In genomic region chr1:28882009-28882628, GRCh38 we compare ENCODE assay signal across 8 cellular contexts. TPM values are rescaled to one million over a fixed set of nuclear protein-coding genes. Genes with fewer than 3 reads are reported as not detected.
A peak's percentile ranks its signal among the peaks of the same experiment; 100 is the strongest.
DNase-seq lines count a peak whose midpoint lies in the region; ATAC-seq and TF ChIP-seq lines count a peak whose summit lies in the region.

No MANE protein-coding gene starts in this region.

- no peak overlapping the region for H3K27ac ChIP-seq in Karpas-422 (ENCODE audit: low read length)
- no peak overlapping the region for H3K27ac ChIP-seq in naive thymus-derived CD4-positive, alpha-beta T cell (ENCODE audit: low read depth, low read length)

- no peaks in the 10 kb centered on the region for H3K36me3 Mint-ChIP-seq in naive thymus-derived CD4-positive, alpha-beta T cell
- peaks cover 7% of the 10 kb centered on the region for H3K36me3 Mint-ChIP-seq in stimulated activated effector memory CD8-positive, alpha-beta T cell treated with anti-CD3 and anti-CD28 coated beads, Interleukin-12 subunit alpha, Interleukin-12 subunit beta, amount 100 ng/mL, for 72 hours

- H3K4me1 Mint-ChIP-seq in naive thymus-derived CD4-positive, alpha-beta T cell, result peaks cover 30 to 45% (median 41%) of the 10 kb centered on the region in 7 donors
- H3K4me1 Mint-ChIP-seq in stimulated activated effector memory CD8-positive, alpha-beta T cell treated with anti-CD3 and anti-CD28 coated beads, Interleukin-12 subunit alpha, Interleukin-12 subunit beta, amount 100 ng/mL, for 72 hours, result peaks cover 36% of the 10 kb centered on the region

- peaks cover 30% of the 10 kb centered on the region for H3K4me1 ChIP-seq in Karpas-422 (ENCODE audit: low read length)
- peaks cover 24 to 30% of the 10 kb centered on the region in 2 donors for H3K4me1 ChIP-seq in naive thymus-derived CD4-positive, alpha-beta T cell (ENCODE audit: control insufficient read depth in 2 of 2, insufficient read depth in 2 of 2, low read length in 2 of 2)

- H3K4me3 Mint-ChIP-seq in naive thymus-derived CD4-positive, alpha-beta T cell, result no peak overlapping the region
- no peak overlapping the region for H3K4me3 Mint-ChIP-seq in stimulated activated effector memory CD8-positive, alpha-beta T cell treated with anti-CD3 and anti-CD28 coated beads, Interleukin-12 subunit alpha, Interleukin-12 subunit beta, amount 100 ng/mL, for 72 hours

- intact Hi-C loops in naive thymus-derived CD4-positive, alpha-beta T cell (cut with micrococcal nuclease), result loop anchor here (1.0 to 10.0 kb wide), 6 partner anchors 101 to 637 kb away; no protein-coding TSS in a partner anchor

- H3K9me3 ChIP-seq in Karpas-422 (ENCODE audit: low read length), result no peaks in the 10 kb centered on the region
- no peaks in the 10 kb centered on the region for H3K9me3 ChIP-seq in naive thymus-derived CD4-positive, alpha-beta T cell (ENCODE audit: control insufficient read depth in 2 of 3, low read length in 3 of 3)

- H3K9me3 Mint-ChIP-seq in naive thymus-derived CD4-positive, alpha-beta T cell, result peaks cover 0 to 3% (median 0%) of the 10 kb centered on the region in 11 donors
- no peaks in the 10 kb centered on the region for H3K9me3 Mint-ChIP-seq in stimulated activated effector memory CD8-positive, alpha-beta T cell treated with anti-CD3 and anti-CD28 coated beads, Interleukin-12 subunit alpha, Interleukin-12 subunit beta, amount 100 ng/mL, for 72 hours

- no peak overlapping the region for H3K9ac ChIP-seq in Karpas-422 (ENCODE audit: low read length)

- H3K4me3 ChIP-seq in Karpas-422 (ENCODE audit: low read length), result no peak overlapping the region
- no peak overlapping the region for H3K4me3 ChIP-seq in naive thymus-derived CD4-positive, alpha-beta T cell (ENCODE audit: low read length)

- TF ChIP-seq POLR2A in erythroblast (IDR thresholded peaks at IDR 0.05; ENCODE audit: low read length), result no peak

- H2AFZ ChIP-seq in Karpas-422 (ENCODE audit: low read length), result peak overlapping the region; percentile 27; the same call in 1 of the 2 replicates

- CTCF ChIA-PET in naive thymus-derived CD4-positive, alpha-beta T cell (lab: Charles Lee), result interaction anchor here (0.6 to 7.6 kb wide), 24 partner anchors 12 to 670 kb away, joined by 3 to 105 read pairs (median 3); partner anchors contain the start of gene TAF12

- ATAC-seq in naive thymus-derived CD4-positive, alpha-beta T cell, result peak; percentile 28
- ATAC-seq in stimulated activated effector memory CD8-positive, alpha-beta T cell treated with anti-CD3 and anti-CD28 coated beads, Interleukin-12 subunit alpha, Interleukin-12 subunit beta, amount 100 ng/mL, for 72 hours, result peak; percentile 46
- ATAC-seq in GM18873 (IDR thresholded peaks at IDR 0.05; ENCODE audit: low FRiP score, unreplicated experiment), result no peak

- H3K36me3 ChIP-seq in Karpas-422 (ENCODE audit: insufficient read depth, low read length), result no peaks in the 10 kb centered on the region
- peaks cover 0 to 2% (median 0%) of the 10 kb centered on the region in 3 experiments for H3K36me3 ChIP-seq in naive thymus-derived CD4-positive, alpha-beta T cell (ENCODE audit: control insufficient read depth in 2 of 3, insufficient read depth in 3 of 3, low read length in 3 of 3)

- H3K4me2 ChIP-seq in Karpas-422 (ENCODE audit: low read depth, low read length, poor library complexity, severe bottlenecking), result peak overlapping the region; percentile 9

- H3K79me2 ChIP-seq in Karpas-422 (ENCODE audit: low read length), result no peaks in the 10 kb centered on the region

- peaks cover 0 to under 1% (median 0%) of the 10 kb centered on the region in 5 donors for H3K27me3 Mint-ChIP-seq in naive thymus-derived CD4-positive, alpha-beta T cell

- DNase-seq in DMS53 treated with DMSO at 0.1 percent for 48 hours (lab: John Stamatoyannopoulos, UW; ENCODE audit: unreplicated experiment) (peak; percentile 94), Karpas-422 (peak; percentile 89), OCI-M2 (lab: John Stamatoyannopoulos, UW; ENCODE audit: unreplicated experiment) (peak; percentile 38), activated T-cell treated with anti-CD3 and anti-CD28 coated beads for 24 hours (ENCODE audit: low read depth) (peak; percentile 75), erythroblast (lab: John Stamatoyannopoulos, UW) (peak; percentile 90 to 93)
- DNase-seq in naive thymus-derived CD4-positive, alpha-beta T cell, result peak; percentile 56 to 78 (median 73)
- peak; percentile 57 to 85 for DNase-seq in stimulated activated effector memory CD8-positive, alpha-beta T cell treated with anti-CD3 and anti-CD28 coated beads, Interleukin-12 subunit alpha, Interleukin-12 subunit beta, amount 100 ng/mL, for 72 hours (ENCODE audit: low spot score in 2 of 2)

- H3K9me2 ChIP-seq in Karpas-422 (replicated peaks; ENCODE audit: insufficient read depth, low read length), result no peaks in the 10 kb centered on the region

- POLR2A ChIA-PET in naive thymus-derived CD4-positive, alpha-beta T cell (lab: Charles Lee), result interaction anchor here (0.7 to 1.0 kb wide), 2 partner anchors 96 to 152 kb away, joined by 3 to 5 read pairs; no protein-coding TSS in a partner anchor

- H3K27ac Mint-ChIP-seq in naive thymus-derived CD4-positive, alpha-beta T cell, result peak overlapping the region in 6 of 9 donors; percentile 3 to 63 (median 50)
- H3K27ac Mint-ChIP-seq in stimulated activated effector memory CD8-positive, alpha-beta T cell treated with anti-CD3 and anti-CD28 coated beads, Interleukin-12 subunit alpha, Interleukin-12 subunit beta, amount 100 ng/mL, for 72 hours, result no peak overlapping the region

- H3K27me3 ChIP-seq in Karpas-422 (ENCODE audit: low read length), result no peaks in the 10 kb centered on the region
- H3K27me3 ChIP-seq in naive thymus-derived CD4-positive, alpha-beta T cell (ENCODE audit: control insufficient read depth in 2 of 2, insufficient read depth in 2 of 2, low read length in 2 of 2), result no peaks in the 10 kb centered on the region

- H4K20me1 ChIP-seq in Karpas-422 (ENCODE audit: insufficient read depth, low read depth, low read length), result no peaks in the 10 kb centered on the region

RNA-seq across cellular contexts. Expression of gene EPB41, which starts 32.2 kb away (rescaled TPM):
- 17.3 and 17.5 TPM in 2 replicates for total RNA-seq in Karpas-422 (2014; rRNA removed; shearing (Covaris generic); ENCODE audit: low replicate concordance)
- 100 to 1,000 TPM; 150 to 325 (median 175) TPM for total RNA-seq in naive thymus-derived CD4-positive, alpha-beta T cell
- polyA plus RNA-seq in naive thymus-derived CD4-positive, alpha-beta T cell, result 100 to 1,000 TPM; 115 to 134 TPM

Comparison
In these comparisons a context has a peak if more than half of its experiments do, and no peak if none do; other contexts are left out.
1. DNase-seq: peak in every context shown above with its lines; median percentile 94 in DMS53 treated with DMSO at 0.1 percent for 48 hours; 92 in erythroblast; 89 in Karpas-422; 75 in activated T-cell treated with anti-CD3 and anti-CD28 coated beads for 24 hours; 73 in naive thymus-derived CD4-positive, alpha-beta T cell; 71 in stimulated activated effector memory CD8-positive, alpha-beta T cell treated with anti-CD3 and anti-CD28 coated beads, Interleukin-12 subunit alpha, Interleukin-12 subunit beta, amount 100 ng/mL, for 72 hours; 38 in OCI-M2.